ENCODE assay signal across 28 cellular contexts in genomic region chr11:22089609-22090008, GRCh38.
"Had no signal": no experiment of that assay in that cellular context is flagged by ENCODE, and none has a peak within 500 bp of the region (broad histone marks: within the 10 kb centered on the region; RNA-seq: fewer than 3 reads in every experiment).

No MANE protein-coding gene starts in this region.

- H3K4me3 ChIP-seq: ascending aorta, cardiac muscle cell had no signal

- H3K4me1 ChIP-seq: ascending aorta had no signal

- ATAC-seq: activated CD8-positive, alpha-beta memory T cell treated with anti-CD3 and anti-CD28 coated beads, Interleukin-2, amount 10 ng/mL, durations not matched to agents 7 days and 5 days; activated CD8-positive, alpha-beta T cell treated with anti-CD3 and anti-CD28 coated beads, Interleukin-2, amount 10 ng/mL, durations not matched to agents 7 days and 5 days; activated naive CD8-positive, alpha-beta T cell treated with anti-CD3 and anti-CD28 coated beads, Interleukin-2, amount 50 U/mL, for 24 hours had no signal

- H3K36me3 ChIP-seq: ascending aorta, cardiac muscle cell had no signal

- H3K27me3 ChIP-seq: ascending aorta, cardiac muscle cell had no signal

- H3K9me3 ChIP-seq: ascending aorta had no signal

- DNase-seq: activated B cell treated with CpG ODN at 0.5 μM for 24 hours; activated CD4-positive, alpha-beta memory T cell treated with anti-CD3 and anti-CD28 coated beads, Interleukin-2, amount 10 ng/mL, durations not matched to agents 7 days and 5 days; activated CD4-positive, alpha-beta T cell treated with anti-CD3 and anti-CD28 coated beads for 4 hours; activated CD4-positive, alpha-beta T cell treated with anti-CD3 and anti-CD28 coated beads, Interleukin-2, amount 10 ng/mL, durations not matched to agents 7 days and 5 days; activated CD4-positive, alpha-beta T cell treated with anti-CD3 and anti-CD28 coated beads, Interleukin-2, amount 50 U/mL, for 48 hours; activated CD4-positive, CD25-positive, alpha-beta regulatory T cell treated with anti-CD3 and anti-CD28 coated beads, Interleukin-2, amount 50 U/mL, for 72 hours; activated CD8-positive, alpha-beta memory T cell treated with anti-CD3 and anti-CD28 coated beads for 24 hours; activated CD8-positive, alpha-beta memory T cell treated with anti-CD3 and anti-CD28 coated beads, Interleukin-2, amount 10 ng/mL, durations not matched to agents 7 days and 5 days; activated CD8-positive, alpha-beta memory T cell treated with anti-CD3 and anti-CD28 coated beads, Interleukin-2, amount 50 U/mL, for 48 hours; activated CD8-positive, alpha-beta T cell treated with anti-CD3 and anti-CD28 coated beads, Interleukin-2, amount 10 ng/mL, durations not matched to agents 7 days and 5 days; activated effector memory CD4-positive, alpha-beta T cell treated with Interleukin-2 at 50 U/mL for 16 hours; activated gamma-delta T cell; activated naive CD4-positive, alpha-beta T cell treated with anti-CD3 and anti-CD28 coated beads, Interleukin-2, amount 10 ng/mL, durations not matched to agents 7 days and 5 days; activated naive CD4-positive, alpha-beta T cell treated with Interleukin-2 at 50 U/mL for 16 hours; activated naive CD8-positive, alpha-beta T cell treated with anti-CD3 and anti-CD28 coated beads, Interleukin-2, amount 10 ng/mL, durations not matched to agents 7 days and 5 days; activated naive CD8-positive, alpha-beta T cell treated with anti-CD3 and anti-CD28 coated beads, Interleukin-2, amount 50 U/mL, for 24 hours; activated T-cell treated with anti-CD3 and anti-CD28 coated beads, Interleukin-2, amount 50 U/mL, for 24 hours; activated T-cell treated with anti-CD3 and anti-CD28 coated beads, Interleukin-2, amount 50 U/mL, for 48 hours; amygdala; anterior cingulate cortex; caudate nucleus; cerebellar nuclear complex; T-helper 1 cell; T-helper 2 cell; T-helper 9 cell had no signal

- H3K27ac ChIP-seq: ascending aorta, cardiac muscle cell, VCaP had no signal
